In genomic region chr13:33112745-33113144, GRCh38 we compare ENCODE assay signal across 23 cellular contexts.
DNase-seq lines count a peak whose midpoint lies in the region; ATAC-seq and TF ChIP-seq lines count a peak whose summit lies in the region.
"Had no signal": no experiment of that assay in that cellular context is flagged by ENCODE, and none has a peak within 500 bp of the region (broad histone marks: within the 10 kb centered on the region; RNA-seq: fewer than 3 reads in every experiment).

No MANE protein-coding gene starts in this region.

- no peaks in the 10 kb centered on the region for H3K9me3 ChIP-seq in esophagus (ENCODE audit: control insufficient read depth in 2 of 2, insufficient read depth in 1 of 2, low read depth in 1 of 2, low read length in 1 of 2)
- H3K9me3 ChIP-seq in lower lobe of right lung = no peaks in the 10 kb centered on the region
- no peaks in the 10 kb centered on the region for H3K9me3 ChIP-seq in tibial artery

- no peaks in the 10 kb centered on the region for H3K27me3 ChIP-seq in esophagus (ENCODE audit: control insufficient read depth in 1 of 2, insufficient read depth in 2 of 2, low read length in 2 of 2)
- no peaks in the 10 kb centered on the region for H3K27me3 ChIP-seq in lower lobe of right lung (ENCODE audit: low read depth)
- H3K27me3 ChIP-seq in tibial artery = no peaks in the 10 kb centered on the region

- peak in 1 of 2 donors; percentile 40 for ATAC-seq in lower lobe of right lung

- TF ChIP-seq CTCF in lower lobe of right lung (IDR thresholded peaks at IDR 0.05) = no peak
- no peak for TF ChIP-seq CTCF in tibial artery (IDR thresholded peaks at IDR 0.05)

- H3K27ac ChIP-seq in esophagus (ENCODE audit: low read depth in 2 of 2, low read length in 1 of 2) (peak overlapping the region; percentile 8 to 59), lower lobe of right lung (peak overlapping the region; percentile 32), tibial artery (peak overlapping the region; percentile 50 to 79)
- H3K27ac ChIP-seq: 22Rv1, RWPE1 had no signal

- H3K4me3 ChIP-seq in esophagus (ENCODE audit: low read depth in 1 of 2, low read length in 2 of 2) (no peak overlapping the region), lower lobe of right lung (no peak overlapping the region), tibial artery (no peak overlapping the region)
- H3K4me3 ChIP-seq: skin epidermis had no signal

- DNase-seq in DMS79 treated with DMSO at 0.1 percent for 48 hours (lab: John Stamatoyannopoulos, UW) (peak; percentile 8), DMS79 (lab: John Stamatoyannopoulos, UW) (no peak), lower lobe of right lung (no peak), tibial artery (no peak)
- DNase-seq in activated CD4-positive, alpha-beta T cell treated with anti-CD3 and anti-CD28 coated beads, Interleukin-2, amount 50 U/mL, for 48 hours = no peak
- no peak for DNase-seq in activated T-cell treated with anti-CD3 and anti-CD28 coated beads, Interleukin-2, amount 50 U/mL, for 48 hours
- DNase-seq in stimulated activated naive CD4-positive, alpha-beta T cell treated with Interleukin-2 at 50 U/mL for 16 hours (lab: John Stamatoyannopoulos, UW) = no peak
- DNase-seq: activated CD4-positive, alpha-beta T cell treated with anti-CD3 and anti-CD28 coated beads, Interleukin-2, amount 10 ng/mL, durations not matched to agents 24 days and 14 days; activated T-cell treated with anti-CD3 and anti-CD28 coated beads for 4 hours; C1 segment of cervical spinal cord; DMS 273 treated with DMSO at 0.1 percent for 48 hours; H9; hippocampal formation; NCI-H146; NCI-H226; stimulated activated CD4-positive, alpha-beta T cell treated with anti-CD3 and anti-CD28 coated beads, Interleukin-4, amount 100 ng/mL, for 4 hours; stimulated activated CD8-positive, alpha-beta memory T cell treated with anti-CD3 and anti-CD28 coated beads, Interleukin-4, amount 100 ng/mL, for 48 hours; SW 1271; trophoblast cell had no signal

- peaks cover 5 to 7% of the 10 kb centered on the region in 2 donors for H3K4me1 ChIP-seq in esophagus (ENCODE audit: control insufficient read depth in 2 of 2, insufficient read depth in 2 of 2, low read length in 1 of 2)
- H3K4me1 ChIP-seq in lower lobe of right lung = peaks cover 60% of the 10 kb centered on the region
- H3K4me1 ChIP-seq in tibial artery = peaks cover 0 to 56% (median 39%) of the 10 kb centered on the region in 4 donors

- 79 to 83% methylated on average over 11 of the region's 11 CpGs for WGBS in esophagus, 2 donors

- intact Hi-C loops in lower lobe of right lung (cut with DNase I) (no loop called here), tibial artery (cut with DNase I; ENCODE audit: low total_unique reads) (no loop called here)

- H3K36me3 ChIP-seq in esophagus (ENCODE audit: control insufficient read depth in 2 of 2, insufficient read depth in 2 of 2, low read length in 1 of 2) = peaks cover 5 to 8% of the 10 kb centered on the region in 2 donors
- H3K36me3 ChIP-seq in lower lobe of right lung = peaks cover 90% of the 10 kb centered on the region
- peaks cover 42 to 54% (median 45%) of the 10 kb centered on the region in 3 donors for H3K36me3 ChIP-seq in tibial artery
